In genomic region chr4:99894998-99895397, GRCh38 we compare ENCODE assay signal across 8 cellular contexts. TPM values are rescaled to one million over a fixed set of nuclear protein-coding genes. Genes with fewer than 3 reads are reported as not detected.
A peak's percentile ranks its signal among the peaks of the same experiment; 100 is the strongest.
DNase-seq lines count a peak whose midpoint lies in the region; ATAC-seq and TF ChIP-seq lines count a peak whose summit lies in the region.

No MANE protein-coding gene starts in this region.

- intact Hi-C loops in activated CD4-positive, alpha-beta T cell treated with anti-CD3 and anti-CD28 coated beads for 36 hours (cut with DNase I, micrococcal nuclease): loop anchor here (1.0 to 5.0 kb wide), 5 partner anchors 51 to 808 kb away; partner anchors contain the start of genes ADH5 (in 2 of the 2), DNAJB14 (in 2 of the 2) and DAPP1 (in 1 of the 2)
- intact Hi-C loops in ascending aorta (cut with DNase I) (loop anchor here (1.0 kb wide), 2 partner anchors 51 to 332 kb away; partner anchors contain the start of gene DNAJB14), right lobe of liver (cut with DNase I) (loop anchor here in 1 of 2 donors (10.0 kb wide), 1 partner anchor 50 kb away; the partner anchor contains the start of gene DNAJB14)

- no peaks in the 10 kb centered on the region for H3K27me3 Mint-ChIP-seq in activated CD4-positive, alpha-beta T cell treated with anti-CD3 and anti-CD28 coated beads for 36 hours

- TF ChIP-seq POLR2A in right lobe of liver (IDR thresholded peaks at IDR 0.05): no peak

- POLR2A ChIA-PET in activated CD4-positive, alpha-beta T cell treated with anti-CD3 and anti-CD28 coated beads for 36 hours (lab: Charles Lee): interaction anchor here (0.6 to 1.5 kb wide), 6 partner anchors 43 to 332 kb away, joined by 3 to 16 read pairs (median 6); partner anchors contain the start of genes DNAJB14, H2AZ1 and TRMT10A

- 96% methylated on average over 16 of the region's 16 CpGs for WGBS in right lobe of liver (ENCODE audit: insufficient coverage, low coverage, low lambda C conversion rate, missing lambda C conversion rate)

- H3K27ac ChIP-seq in ascending aorta: peak overlapping the region; percentile 67 to 94
- H3K27ac ChIP-seq in right lobe of liver: peak overlapping the region in 1 of 3 donors; percentile 69
- peak overlapping the region; percentile 69 for H3K27ac ChIP-seq in temporal lobe (ENCODE audit: low read depth, low read length)

- peak overlapping the region; percentile 96 for H3K4me3 Mint-ChIP-seq in activated CD4-positive, alpha-beta T cell treated with anti-CD3 and anti-CD28 coated beads for 36 hours

- TF ChIP-seq CTCF in ascending aorta (IDR thresholded peaks at IDR 0.05) (no peak), right lobe of liver (IDR thresholded peaks at IDR 0.05) (no peak)

- H3K9me3 Mint-ChIP-seq in activated CD4-positive, alpha-beta T cell treated with anti-CD3 and anti-CD28 coated beads for 36 hours (ENCODE audit: low read depth): no peaks in the 10 kb centered on the region

- CTCF ChIA-PET in activated CD4-positive, alpha-beta T cell treated with anti-CD3 and anti-CD28 coated beads for 36 hours (lab: Charles Lee): interaction anchor here (0.7 to 2.2 kb wide), 4 partner anchors 50 to 328 kb away, joined by 3 to 8 read pairs (median 4); partner anchors contain the start of gene DNAJB14

- H3K4me1 ChIP-seq in ascending aorta (peaks cover 0 to 15% of the 10 kb centered on the region in 2 donors), right lobe of liver (peaks cover 0 to 6% (median 2%) of the 10 kb centered on the region in 4 donors)

- peaks cover 30% of the 10 kb centered on the region for H3K4me1 Mint-ChIP-seq in activated CD4-positive, alpha-beta T cell treated with anti-CD3 and anti-CD28 coated beads for 36 hours

- ATAC-seq in activated CD4-positive, alpha-beta T cell treated with anti-CD3 and anti-CD28 coated beads for 36 hours: no peak
- ATAC-seq in right lobe of liver (no peak), HG03097 (IDR thresholded peaks at IDR 0.05; ENCODE audit: low FRiP score, unreplicated experiment) (no peak)

- H3K27me3 ChIP-seq in ascending aorta (no peaks in the 10 kb centered on the region), right lobe of liver (no peaks in the 10 kb centered on the region)

- H3K27ac Mint-ChIP-seq in activated CD4-positive, alpha-beta T cell treated with anti-CD3 and anti-CD28 coated beads for 36 hours: peak overlapping the region; percentile 85

- peak overlapping the region; percentile 65 to 99 for H3K4me3 ChIP-seq in ascending aorta
- H3K4me3 ChIP-seq in right lobe of liver: peak overlapping the region in 2 of 3 donors; percentile 80 to 88

- H3K36me3 ChIP-seq in ascending aorta: peaks cover 0 to 3% of the 10 kb centered on the region in 2 donors
- H3K36me3 ChIP-seq in right lobe of liver: no peaks in the 10 kb centered on the region

- peaks cover 8% of the 10 kb centered on the region for H3K36me3 Mint-ChIP-seq in activated CD4-positive, alpha-beta T cell treated with anti-CD3 and anti-CD28 coated beads for 36 hours (ENCODE audit: low read depth)

- DNase-seq in activated CD4-positive, alpha-beta T cell treated with anti-CD3 and anti-CD28 coated beads for 36 hours: no peak
- DNase-seq in activated CD4-positive, alpha-beta T cell treated with anti-CD3 and anti-CD28 coated beads, Interleukin-2, amount 50 U/mL, for 48 hours: no peak
- DNase-seq in ascending aorta (ENCODE audit: low spot score in 2 of 2): no peak
- DNase-seq in right lobe of liver: no peak
- DNase-seq in H4 (ENCODE audit: low spot score): no peak
- DNase-seq in NCI-H1694 treated with DMSO at 0.1 percent for 48 hours (lab: John Stamatoyannopoulos, UW): no peak

- H3K9me3 ChIP-seq in ascending aorta (no peaks in the 10 kb centered on the region), right lobe of liver (no peaks in the 10 kb centered on the region)

RNA-seq across cellular contexts. Expression of gene LAMTOR3, which starts 0.8 kb away (rescaled TPM):
- total RNA-seq in activated CD4-positive, alpha-beta T cell treated with anti-CD3 and anti-CD28 coated beads for 36 hours: 10 to 100 TPM; 28.5 to 30.4 TPM
- total RNA-seq in ascending aorta: 9.6 TPM
- 10 to 100 TPM; 14.7 to 24.6 (median 18.9) TPM for total RNA-seq in right lobe of liver
- 39.8 TPM for total RNA-seq in temporal lobe
- 60.3 and 78.0 TPM in 2 replicates for total RNA-seq in H4 (2014; rRNA removed; shearing (Covaris generic))

RNA-seq across cellular contexts. Expression of gene DNAJB14, which starts 51.4 kb away (rescaled TPM):
- 10 to 100 TPM; 29.9 to 46.2 TPM for total RNA-seq in activated CD4-positive, alpha-beta T cell treated with anti-CD3 and anti-CD28 coated beads for 36 hours
- total RNA-seq in ascending aorta: 15.5 TPM
- total RNA-seq in right lobe of liver: 10 to 100 TPM; 12.2 to 16.6 (median 16.1) TPM
- 53.4 TPM for total RNA-seq in temporal lobe
- total RNA-seq in H4 (2014; rRNA removed; shearing (Covaris generic)): 32.6 and 62.2 TPM in 2 replicates

RNA-seq across cellular contexts. Expression of gene H2AZ1, which starts 55.1 kb away (rescaled TPM):
- total RNA-seq in activated CD4-positive, alpha-beta T cell treated with anti-CD3 and anti-CD28 coated beads for 36 hours: 100 to 1,000 TPM; 376 to 809 TPM
- total RNA-seq in ascending aorta (22.4 TPM), right lobe of liver (100 to 1,000 TPM in 1 of 6 experiments, 10 to 100 TPM in 5; 28.8 to 122 (median 42.9) TPM), temporal lobe (78.9 TPM)
- total RNA-seq in H4 (2014; rRNA removed; shearing (Covaris generic)): 1,439 and 1,655 TPM in 2 replicates
